26 cellular contexts compared by ENCODE assay signal in genomic region chr16:25613931-25614330, GRCh38.
"Had no signal": no experiment of that assay in that cellular context is flagged by ENCODE, and none has a peak within 500 bp of the region (broad histone marks: within the 10 kb centered on the region; RNA-seq: fewer than 3 reads in every experiment).

No MANE protein-coding gene starts in this region.

- H3K27ac ChIP-seq: hepatocyte, left ventricle myocardium inferior, neural progenitor cell, neutrophil, parathyroid adenoma, skin epidermis, suprapubic skin, thoracic aorta, tibial artery, upper lobe of right lung had no signal

- ATAC-seq: natural killer cell; right cardiac atrium; sciatic nerve; stimulated activated naive B cell treated with anti-CD40 and anti-IgM and Interleukin-4, amounts not matched to agents 10 μg/mL and 1 μg/mL and 100 μg/mL, for 72 hours; upper lobe of right lung had no signal

- H3K27me3 ChIP-seq: hepatocyte, neural progenitor cell, neutrophil, suprapubic skin, tibial artery, upper lobe of right lung had no signal

- H3K4me3 ChIP-seq: hepatocyte, left ventricle myocardium inferior, lung, neural progenitor cell, skin epidermis, suprapubic skin, thoracic aorta, tibial artery, upper lobe of right lung had no signal

- H3K36me3 ChIP-seq: left ventricle myocardium inferior, neural progenitor cell, neutrophil, suprapubic skin, thoracic aorta, tibial artery, upper lobe of right lung had no signal

- DNase-seq: islet precursor cell; left ventricle myocardium inferior; mesendoderm; naive B cell; natural killer cell; nephron progenitor cell; occipital lobe; right cardiac atrium; stimulated activated CD4-positive, alpha-beta T cell treated with anti-CD3 and anti-CD28 coated beads, Interleukin-12 subunit alpha, Interleukin-12 subunit beta, amount 100 ng/mL, for 4 hours; stimulated activated CD4-positive, alpha-beta T cell treated with anti-CD3 and anti-CD28 coated beads, Interleukin-15, amount 100 ng/mL, for 24 hours; stimulated activated CD4-positive, alpha-beta T cell treated with anti-CD3 and anti-CD28 coated beads, Interleukin-2, amount 100 ng/mL, for 24 hours; stimulated activated CD4-positive, alpha-beta T cell treated with anti-CD3 and anti-CD28 coated beads, Interleukin-4, amount 100 ng/mL, for 1 hour; stimulated activated naive B cell treated with anti-CD40 and anti-IgM and Interleukin-4, amounts not matched to agents 10 μg/mL and 1 μg/mL and 100 μg/mL, for 72 hours; tibial artery; trophoblast cell; upper lobe of right lung had no signal

- FAIRE-seq: urothelium cell line had no signal

- H3K9me3 ChIP-seq: left ventricle myocardium inferior, neutrophil, suprapubic skin, thoracic aorta, tibial artery, upper lobe of right lung had no signal

- H3K4me1 ChIP-seq: left ventricle myocardium inferior, neural progenitor cell, parathyroid adenoma, suprapubic skin, tibial artery, upper lobe of right lung had no signal
